In the genomic region with DNA sequence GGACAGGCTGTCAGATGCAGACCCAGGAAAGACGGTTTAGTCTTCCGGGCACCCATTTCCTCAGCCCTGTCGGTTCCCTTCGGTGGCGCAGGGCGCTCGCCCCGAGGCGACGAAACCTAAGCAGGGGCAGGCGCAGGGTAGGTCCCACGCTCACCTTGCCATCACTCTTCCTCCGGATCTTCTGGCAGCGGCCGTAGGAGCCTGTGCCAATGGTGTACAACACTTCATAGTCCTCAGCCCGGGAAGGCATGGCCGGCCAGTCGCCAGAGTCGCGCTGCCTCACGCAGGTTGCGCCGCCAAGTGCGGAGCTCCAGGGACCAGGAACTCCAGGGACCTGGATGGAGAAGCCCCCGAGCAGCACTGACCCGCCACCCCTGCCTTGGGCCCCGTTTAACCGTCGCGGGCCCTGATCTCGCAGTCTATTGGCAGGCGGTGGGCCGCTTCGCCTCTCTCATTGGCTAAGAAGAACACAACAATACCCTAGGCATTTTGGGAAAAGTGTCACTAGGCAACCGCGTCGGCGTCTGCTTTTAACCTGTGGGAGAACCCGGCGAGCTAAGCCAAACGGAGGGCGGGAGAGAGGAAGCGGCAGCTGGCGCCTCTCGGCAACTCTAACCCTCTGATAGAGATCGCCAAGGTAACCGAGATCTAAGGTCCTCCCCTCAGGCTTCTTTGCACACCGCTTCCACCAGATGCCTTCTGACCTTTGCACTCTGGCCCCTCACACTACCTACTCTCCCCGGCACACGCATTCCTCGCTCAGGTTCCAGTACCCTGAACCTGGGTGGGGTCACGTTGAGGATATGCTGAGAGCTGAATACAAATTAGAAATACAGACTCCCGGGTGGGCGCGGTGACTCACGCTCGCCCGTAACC, we compare ENCODE assay signal across 1 cellular context.
TF ChIP-seq lines count a peak whose summit lies in the region.

NEK2 (minus strand) TSS at position 392 of the 876 bp plus-strand sequence; CDS start at position 250, 142 bp downstream.

TF ChIP-seq in K562, 482 proteins besides CTCF, POLR2A, EP300 and RAD21 (continued from another document and continues in another):
- TF ChIP-seq, protein P1, sequence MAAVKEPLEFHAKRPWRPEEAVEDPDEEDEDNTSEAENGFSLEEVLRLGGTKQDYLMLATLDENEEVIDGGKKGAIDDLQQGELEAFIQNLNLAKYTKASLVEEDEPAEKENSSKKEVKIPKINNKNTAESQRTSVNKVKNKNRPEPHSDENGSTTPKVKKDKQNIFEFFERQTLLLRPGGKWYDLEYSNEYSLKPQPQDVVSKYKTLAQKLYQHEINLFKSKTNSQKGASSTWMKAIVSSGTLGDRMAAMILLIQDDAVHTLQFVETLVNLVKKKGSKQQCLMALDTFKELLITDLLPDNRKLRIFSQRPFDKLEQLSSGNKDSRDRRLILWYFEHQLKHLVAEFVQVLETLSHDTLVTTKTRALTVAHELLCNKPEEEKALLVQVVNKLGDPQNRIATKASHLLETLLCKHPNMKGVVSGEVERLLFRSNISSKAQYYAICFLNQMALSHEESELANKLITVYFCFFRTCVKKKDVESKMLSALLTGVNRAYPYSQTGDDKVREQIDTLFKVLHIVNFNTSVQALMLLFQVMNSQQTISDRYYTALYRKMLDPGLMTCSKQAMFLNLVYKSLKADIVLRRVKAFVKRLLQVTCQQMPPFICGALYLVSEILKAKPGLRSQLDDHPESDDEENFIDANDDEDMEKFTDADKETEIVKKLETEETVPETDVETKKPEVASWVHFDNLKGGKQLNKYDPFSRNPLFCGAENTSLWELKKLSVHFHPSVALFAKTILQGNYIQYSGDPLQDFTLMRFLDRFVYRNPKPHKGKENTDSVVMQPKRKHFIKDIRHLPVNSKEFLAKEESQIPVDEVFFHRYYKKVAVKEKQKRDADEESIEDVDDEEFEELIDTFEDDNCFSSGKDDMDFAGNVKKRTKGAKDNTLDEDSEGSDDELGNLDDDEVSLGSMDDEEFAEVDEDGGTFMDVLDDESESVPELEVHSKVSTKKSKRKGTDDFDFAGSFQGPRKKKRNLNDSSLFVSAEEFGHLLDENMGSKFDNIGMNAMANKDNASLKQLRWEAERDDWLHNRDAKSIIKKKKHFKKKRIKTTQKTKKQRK (IDR thresholded peaks at IDR 0.05; ENCODE audit: borderline replicate concordance, low read depth, low read length): no peak
- TF ChIP-seq TAF7 (tag; IDR thresholded peaks at IDR 0.05) (no peak), ZNF124 (CRISPR knock-in tag; IDR thresholded peaks at IDR 0.05) (no peak), MEF2D (tag; conservative IDR thresholded peaks at IDR 0.05; ENCODE audit: low read depth) (no peak), TAF1 (IDR thresholded peaks at IDR 0.05; ENCODE audit: control insufficient read depth, extremely low read depth, insufficient read depth, low read length, severe bottlenecking) (peak; percentile 73), PHB2 (IDR thresholded peaks at IDR 0.05; ENCODE audit: low read depth) (no peak), ZNF224 (CRISPR knock-in tag; IDR thresholded peaks at IDR 0.05) (no peak), ZKSCAN3 (CRISPR knock-in tag; IDR thresholded peaks at IDR 0.05) (no peak), CEBPG (CRISPR knock-in tag; IDR thresholded peaks at IDR 0.05) (no peak; the same call in 1 of the 2 replicates), CEBPG (tag; conservative IDR thresholded peaks at IDR 0.05 in 1 of 2, IDR thresholded peaks at IDR 0.05 in 1 of 2) (no peak), SETDB1 (IDR thresholded peaks at IDR 0.05; ENCODE audit: low read length) (no peak), SRSF9 (IDR thresholded peaks at IDR 0.05; ENCODE audit: borderline replicate concordance, low read depth, low read length) (no peak), ZNF609 (CRISPR knock-in tag; IDR thresholded peaks at IDR 0.05; ENCODE audit: borderline replicate concordance) (no peak), E2F3 (CRISPR knock-in tag; IDR thresholded peaks at IDR 0.05) (no peak; the same call in 1 of the 2 replicates), HDAC3 (IDR thresholded peaks at IDR 0.05; ENCODE audit: borderline replicate concordance, partially characterized antibody) (peak; percentile 64), ZKSCAN8 (CRISPR knock-in tag; IDR thresholded peaks at IDR 0.05) (no peak), RBM17 (IDR thresholded peaks at IDR 0.05; ENCODE audit: borderline replicate concordance, low read depth, low read length) (no peak), GATAD2A (IDR thresholded peaks at IDR 0.05) (no peak), MIER1 (IDR thresholded peaks at IDR 0.05; ENCODE audit: low read depth) (no peak), USF2 (CRISPR knock-in tag; IDR thresholded peaks at IDR 0.05) (peak; percentile 51), ETV5 (CRISPR knock-in tag; IDR thresholded peaks at IDR 0.05; ENCODE audit: low read depth) (peak; percentile 45; the same call in 1 of the 2 replicates), ZNF444 (CRISPR knock-in tag; IDR thresholded peaks at IDR 0.05) (no peak), ETS2 (tag; IDR thresholded peaks at IDR 0.05; ENCODE audit: borderline replicate concordance, poor library complexity, severe bottlenecking) (no peak), ARID1B (IDR thresholded peaks at IDR 0.05) (peak; percentile 86), REST (CRISPR knock-in tag; IDR thresholded peaks at IDR 0.05; ENCODE audit: low read depth) (no peak; the same call in 1 of the 2 replicates), DNMT1 (IDR thresholded peaks at IDR 0.05) (no peak), ZNF57 (CRISPR knock-in tag; IDR thresholded peaks at IDR 0.05) (no peak), CBX8 (IDR thresholded peaks at IDR 0.05; ENCODE audit: borderline replicate concordance, extremely low read depth, low read depth, low read length, poor library complexity, severe bottlenecking) (no peak), ZNF644 (tag; IDR thresholded peaks at IDR 0.05; ENCODE audit: low read depth) (no peak), NBN (IDR thresholded peaks at IDR 0.05; ENCODE audit: low read depth) (peak; percentile 88), ZNF23 (CRISPR knock-in tag; IDR thresholded peaks at IDR 0.05) (no peak)
- TF ChIP-seq, protein P2, sequence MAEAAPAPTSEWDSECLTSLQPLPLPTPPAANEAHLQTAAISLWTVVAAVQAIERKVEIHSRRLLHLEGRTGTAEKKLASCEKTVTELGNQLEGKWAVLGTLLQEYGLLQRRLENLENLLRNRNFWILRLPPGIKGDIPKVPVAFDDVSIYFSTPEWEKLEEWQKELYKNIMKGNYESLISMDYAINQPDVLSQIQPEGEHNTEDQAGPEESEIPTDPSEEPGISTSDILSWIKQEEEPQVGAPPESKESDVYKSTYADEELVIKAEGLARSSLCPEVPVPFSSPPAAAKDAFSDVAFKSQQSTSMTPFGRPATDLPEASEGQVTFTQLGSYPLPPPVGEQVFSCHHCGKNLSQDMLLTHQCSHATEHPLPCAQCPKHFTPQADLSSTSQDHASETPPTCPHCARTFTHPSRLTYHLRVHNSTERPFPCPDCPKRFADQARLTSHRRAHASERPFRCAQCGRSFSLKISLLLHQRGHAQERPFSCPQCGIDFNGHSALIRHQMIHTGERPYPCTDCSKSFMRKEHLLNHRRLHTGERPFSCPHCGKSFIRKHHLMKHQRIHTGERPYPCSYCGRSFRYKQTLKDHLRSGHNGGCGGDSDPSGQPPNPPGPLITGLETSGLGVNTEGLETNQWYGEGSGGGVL (CRISPR knock-in tag; IDR thresholded peaks at IDR 0.05): no peak
- TF ChIP-seq, protein P3, sequence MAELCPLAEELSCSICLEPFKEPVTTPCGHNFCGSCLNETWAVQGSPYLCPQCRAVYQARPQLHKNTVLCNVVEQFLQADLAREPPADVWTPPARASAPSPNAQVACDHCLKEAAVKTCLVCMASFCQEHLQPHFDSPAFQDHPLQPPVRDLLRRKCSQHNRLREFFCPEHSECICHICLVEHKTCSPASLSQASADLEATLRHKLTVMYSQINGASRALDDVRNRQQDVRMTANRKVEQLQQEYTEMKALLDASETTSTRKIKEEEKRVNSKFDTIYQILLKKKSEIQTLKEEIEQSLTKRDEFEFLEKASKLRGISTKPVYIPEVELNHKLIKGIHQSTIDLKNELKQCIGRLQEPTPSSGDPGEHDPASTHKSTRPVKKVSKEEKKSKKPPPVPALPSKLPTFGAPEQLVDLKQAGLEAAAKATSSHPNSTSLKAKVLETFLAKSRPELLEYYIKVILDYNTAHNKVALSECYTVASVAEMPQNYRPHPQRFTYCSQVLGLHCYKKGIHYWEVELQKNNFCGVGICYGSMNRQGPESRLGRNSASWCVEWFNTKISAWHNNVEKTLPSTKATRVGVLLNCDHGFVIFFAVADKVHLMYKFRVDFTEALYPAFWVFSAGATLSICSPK (IDR thresholded peaks at IDR 0.05; ENCODE audit: borderline replicate concordance): no peak
- TF ChIP-seq, protein P4, sequence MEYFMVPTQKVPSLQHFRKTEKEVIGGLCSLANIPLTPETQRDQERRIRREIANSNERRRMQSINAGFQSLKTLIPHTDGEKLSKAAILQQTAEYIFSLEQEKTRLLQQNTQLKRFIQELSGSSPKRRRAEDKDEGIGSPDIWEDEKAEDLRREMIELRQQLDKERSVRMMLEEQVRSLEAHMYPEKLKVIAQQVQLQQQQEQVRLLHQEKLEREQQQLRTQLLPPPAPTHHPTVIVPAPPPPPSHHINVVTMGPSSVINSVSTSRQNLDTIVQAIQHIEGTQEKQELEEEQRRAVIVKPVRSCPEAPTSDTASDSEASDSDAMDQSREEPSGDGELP (CRISPR knock-in tag; IDR thresholded peaks at IDR 0.05; ENCODE audit: borderline replicate concordance): peak; percentile 98
- TF ChIP-seq, protein P5, sequence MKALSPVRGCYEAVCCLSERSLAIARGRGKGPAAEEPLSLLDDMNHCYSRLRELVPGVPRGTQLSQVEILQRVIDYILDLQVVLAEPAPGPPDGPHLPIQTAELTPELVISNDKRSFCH (CRISPR knock-in tag; IDR thresholded peaks at IDR 0.05): no peak
- TF ChIP-seq, protein P5 (tag; IDR thresholded peaks at IDR 0.05): 0 out of 2 replicates have a peak, but pooled peaks have one; percentile 25
- TF ChIP-seq, protein P6, sequence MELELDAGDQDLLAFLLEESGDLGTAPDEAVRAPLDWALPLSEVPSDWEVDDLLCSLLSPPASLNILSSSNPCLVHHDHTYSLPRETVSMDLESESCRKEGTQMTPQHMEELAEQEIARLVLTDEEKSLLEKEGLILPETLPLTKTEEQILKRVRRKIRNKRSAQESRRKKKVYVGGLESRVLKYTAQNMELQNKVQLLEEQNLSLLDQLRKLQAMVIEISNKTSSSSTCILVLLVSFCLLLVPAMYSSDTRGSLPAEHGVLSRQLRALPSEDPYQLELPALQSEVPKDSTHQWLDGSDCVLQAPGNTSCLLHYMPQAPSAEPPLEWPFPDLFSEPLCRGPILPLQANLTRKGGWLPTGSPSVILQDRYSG (tag; conservative IDR thresholded peaks at IDR 0.05; ENCODE audit: low read depth): no peak
